18 cellular contexts compared by ENCODE assay signal in the genomic region with DNA sequence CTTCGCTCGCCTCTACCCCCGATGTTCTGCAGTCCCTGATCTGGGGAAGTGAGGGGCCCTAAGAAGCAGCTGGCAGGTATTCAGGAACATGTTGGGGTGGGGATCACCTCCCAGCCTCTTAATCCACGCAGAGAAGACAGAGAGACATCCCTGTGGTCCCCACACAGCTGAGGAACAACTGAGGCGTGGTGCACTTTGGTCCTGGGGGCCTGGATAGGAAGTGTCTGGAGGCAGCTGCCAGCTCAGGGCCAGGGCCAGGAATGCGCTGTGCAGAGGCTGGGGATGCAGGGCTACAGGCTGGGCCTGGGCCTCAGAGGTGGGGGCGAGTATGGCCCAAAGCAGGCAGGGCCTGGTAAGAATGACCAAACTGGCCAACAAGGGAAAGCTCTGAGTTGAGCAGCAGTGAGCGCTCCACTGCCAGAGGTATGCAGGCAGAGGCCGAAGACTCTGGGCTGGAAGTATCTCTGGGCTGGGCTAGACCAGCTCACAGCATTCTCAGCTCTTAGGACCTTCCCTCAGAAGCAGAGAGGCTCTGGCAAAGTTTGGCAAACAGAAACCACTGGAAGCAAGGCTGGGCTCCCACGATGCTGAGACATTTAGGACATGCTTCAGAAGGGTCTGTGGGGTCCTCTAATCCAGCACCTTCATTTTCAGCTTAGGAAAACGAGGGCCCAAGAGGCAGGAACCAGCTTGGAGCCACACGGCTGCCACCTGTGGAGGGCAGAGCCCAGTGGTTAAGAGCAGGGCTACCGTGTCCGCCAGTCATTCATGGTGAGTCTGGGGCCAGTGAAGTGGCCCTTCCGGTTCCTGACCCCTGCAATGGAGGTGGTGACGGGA.
DNase-seq lines count a peak whose midpoint lies in the region; ATAC-seq, FAIRE-seq and TF ChIP-seq lines count a peak whose summit lies in the region.
"Had no signal": no experiment of that assay in that cellular context is flagged by ENCODE, and none has a peak within 500 bp of the region (broad histone marks: within the 10 kb centered on the region; RNA-seq: fewer than 3 reads in every experiment).

No MANE protein-coding gene starts in this region.

- no peaks in the 10 kb centered on the region for H3K79me2 ChIP-seq in OCI-LY1 (ENCODE audit: insufficient read depth, low read length)

- H3K9me3 ChIP-seq in OCI-LY1 (ENCODE audit: low read length) = no peaks in the 10 kb centered on the region
- no peaks in the 10 kb centered on the region for H3K9me3 ChIP-seq in kidney (ENCODE audit: control insufficient read depth in 1 of 2, low read length in 2 of 2)
- H3K9me3 ChIP-seq: A549, Caco-2, Peyer's patch had no signal

- no peak overlapping the region for H3K9ac ChIP-seq in OCI-LY1 (ENCODE audit: low read length)
- H3K9ac ChIP-seq in kidney (ENCODE audit: low read length in 2 of 2) = no peak overlapping the region

- no peaks in the 10 kb centered on the region for H3F3A ChIP-seq in OCI-LY1 (ENCODE audit: insufficient read depth, low read length)

- H3K36me3 ChIP-seq in OCI-LY1 (ENCODE audit: insufficient read depth, low read length) (no peaks in the 10 kb centered on the region), kidney (ENCODE audit: control insufficient read depth in 1 of 2, insufficient read depth in 2 of 2, low read length in 2 of 2) (peaks cover 5 to 6% of the 10 kb centered on the region in 2 donors)

- peaks cover 0 to 2% of the 10 kb centered on the region in 2 donors for H3K4me1 Mint-ChIP-seq in stimulated activated naive B cell treated with anti-CD40 and anti-IgM and Interleukin-4, amounts not matched to agents 10 μg/mL and 1 μg/mL and 100 μg/mL, for 72 hours

- H3K4me3 ChIP-seq in OCI-LY1 (ENCODE audit: low read depth, low read length, poor library complexity, severe bottlenecking) (no peak overlapping the region), kidney (ENCODE audit: low read length in 2 of 2) (no peak overlapping the region)
- H3K4me3 ChIP-seq: A549, Peyer's patch had no signal

- H2AFZ ChIP-seq in OCI-LY1 (ENCODE audit: low read length) = no peak overlapping the region

- H3K4me3 Mint-ChIP-seq in stimulated activated naive B cell treated with anti-CD40 and anti-IgM and Interleukin-4, amounts not matched to agents 10 μg/mL and 1 μg/mL and 100 μg/mL, for 72 hours = peak overlapping the region; percentile 7 to 29

- H3K27me3 Mint-ChIP-seq in stimulated activated naive B cell treated with anti-CD40 and anti-IgM and Interleukin-4, amounts not matched to agents 10 μg/mL and 1 μg/mL and 100 μg/mL, for 72 hours = no peaks in the 10 kb centered on the region

- H3K27ac Mint-ChIP-seq in stimulated activated naive B cell treated with anti-CD40 and anti-IgM and Interleukin-4, amounts not matched to agents 10 μg/mL and 1 μg/mL and 100 μg/mL, for 72 hours = peak overlapping the region; percentile 60

- H3K9me3 Mint-ChIP-seq in stimulated activated naive B cell treated with anti-CD40 and anti-IgM and Interleukin-4, amounts not matched to agents 10 μg/mL and 1 μg/mL and 100 μg/mL, for 72 hours = no peaks in the 10 kb centered on the region

- H3K27me3 ChIP-seq in OCI-LY1 (ENCODE audit: insufficient read depth, low read length) = no peaks in the 10 kb centered on the region
- H3K27me3 ChIP-seq: Peyer's patch had no signal

- no peaks in the 10 kb centered on the region for H3K9me2 ChIP-seq in OCI-LY1 (ENCODE audit: low read depth, low read length)

- intact Hi-C loops in Right ventricle myocardium superior (cut with DNase I) (loop anchor here (10.0 kb wide), 1 partner anchor 199 kb away; no protein-coding TSS in a partner anchor), left cardiac atrium (cut with DNase I) (no loop called here), kidney (cut with DNase I) (no loop called here)

- H4K20me1 ChIP-seq in OCI-LY1 (ENCODE audit: insufficient read depth, low read length) = no peaks in the 10 kb centered on the region

- H3K4me2 ChIP-seq in OCI-LY1 (ENCODE audit: low read length) = peak overlapping the region; percentile 29; the same call in 1 of the 2 replicates
- H3K4me2 ChIP-seq: A549 had no signal

- peak overlapping the region; percentile 47 for H3K27ac ChIP-seq in OCI-LY1 (ENCODE audit: low read depth, low read length, poor library complexity, severe bottlenecking)
- no peak overlapping the region for H3K27ac ChIP-seq in kidney (ENCODE audit: low read depth in 2 of 2, low read length in 2 of 2)
- H3K27ac ChIP-seq: A549, Peyer's patch had no signal

- peaks cover 30 to 37% of the 10 kb centered on the region in 2 donors for H3K36me3 Mint-ChIP-seq in stimulated activated naive B cell treated with anti-CD40 and anti-IgM and Interleukin-4, amounts not matched to agents 10 μg/mL and 1 μg/mL and 100 μg/mL, for 72 hours

- no peak for TF ChIP-seq CTCF in OCI-LY1 (IDR thresholded peaks at IDR 0.05; ENCODE audit: low read length)
- TF ChIP-seq CTCF in kidney (IDR thresholded peaks at IDR 0.05; ENCODE audit: borderline replicate concordance, extremely low read depth, insufficient read depth) = no peak

- peak; percentile 19 for DNase-seq in Right ventricle myocardium superior
- DNase-seq in left cardiac atrium = no peak
- peak; percentile 62 for DNase-seq in kidney
- no peak for DNase-seq in stimulated activated naive B cell treated with anti-CD40 and anti-IgM and Interleukin-4, amounts not matched to agents 10 μg/mL and 1 μg/mL and 100 μg/mL, for 72 hours
- DNase-seq in cerebellar nuclear complex (lab: John Stamatoyannopoulos, UW) = no peak
- DNase-seq in HuH-7.5 (ENCODE audit: low spot score) = no peak
- DNase-seq in NCI-H1048 (lab: John Stamatoyannopoulos, UW) = no peak
- DNase-seq: Caco-2, HCEC 1CT, KG1, NCI-H1105, NCI-H187, NCI-H748 treated with DMSO at 0.1 percent for 48 hours, SHP77 treated with DMSO at 0.1 percent for 48 hours had no signal

- H3K4me1 ChIP-seq in OCI-LY1 (ENCODE audit: insufficient read depth, low read length, severe bottlenecking) (peaks cover 29% of the 10 kb centered on the region), kidney (ENCODE audit: control insufficient read depth in 1 of 2, insufficient read depth in 1 of 2, low read depth in 1 of 2, low read length in 2 of 2) (no peaks in the 10 kb centered on the region)
- H3K4me1 ChIP-seq: A549, Caco-2, Peyer's patch had no signal

- no peak for ATAC-seq in Right ventricle myocardium superior (ENCODE audit: poor library complexity)
- ATAC-seq in left cardiac atrium = no peak
- ATAC-seq in stimulated activated naive B cell treated with anti-CD40 and anti-IgM and Interleukin-4, amounts not matched to agents 10 μg/mL and 1 μg/mL and 100 μg/mL, for 72 hours (replicated peaks) = peak in 1 of 2 donors; percentile 14

- no peak for FAIRE-seq in kidney (lab: Jason Lieb, UNC)
- FAIRE-seq: A549, HTR-8/SVneo had no signal

Comparison
In these comparisons a context has a peak if more than half of its experiments do, and no peak if none do; other contexts are left out.
1. DNase-seq: peak in Right ventricle myocardium superior (single experiment) and kidney (single experiment); none in left cardiac atrium (single experiment), stimulated activated naive B cell treated with anti-CD40 and anti-IgM and Interleukin-4, amounts not matched to agents 10 μg/mL and 1 μg/mL and 100 μg/mL, for 72 hours (single experiment), cerebellar nuclear complex (0 of 2), HuH-7.5 (single experiment) and NCI-H1048 (single experiment).